In the genomic region with DNA sequence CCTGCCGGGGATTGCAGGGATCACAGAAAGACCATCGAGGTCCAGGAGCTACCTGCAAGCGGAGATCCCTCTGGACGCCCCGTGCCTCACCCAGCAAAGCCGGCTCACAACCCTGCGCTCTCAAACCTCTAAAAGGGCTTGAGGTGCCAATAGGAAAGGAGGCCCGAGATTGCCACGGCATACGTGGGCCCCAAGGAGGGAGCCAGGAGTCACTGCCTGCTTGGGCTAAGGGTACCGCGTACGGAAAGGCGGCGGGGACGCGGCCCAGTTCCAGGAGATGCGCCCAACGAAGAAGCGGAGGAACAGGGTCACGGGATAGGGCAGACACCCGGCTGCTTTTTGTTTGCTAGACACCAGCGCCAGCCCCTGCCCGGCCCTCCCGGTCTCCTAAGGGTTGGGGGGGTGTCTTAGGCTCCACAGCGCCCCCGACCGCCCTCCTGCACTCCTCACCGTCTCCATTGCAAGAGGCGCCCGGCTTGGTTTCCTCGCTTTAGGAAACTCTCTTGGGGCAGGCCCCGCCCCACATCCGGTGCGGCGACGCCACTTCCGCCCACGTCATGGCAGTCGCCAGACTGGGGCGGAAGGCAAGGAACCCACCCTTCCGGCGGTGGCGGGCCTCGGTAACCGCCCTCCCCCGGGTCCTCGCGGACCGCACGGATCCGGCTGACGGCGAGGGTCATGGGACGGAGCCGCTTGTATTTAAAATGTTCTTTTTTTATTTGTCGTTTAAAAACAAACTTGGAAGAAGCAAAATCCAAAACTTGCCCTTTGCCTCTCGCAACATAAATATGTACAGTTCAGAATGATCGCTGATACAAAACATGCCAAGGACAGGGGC, we compare ENCODE assay signal across 8 cellular contexts. TPM values are rescaled to one million over a fixed set of nuclear protein-coding genes. Genes with fewer than 3 reads are reported as not detected.
DNase-seq lines count a peak whose midpoint lies in the region; ATAC-seq and TF ChIP-seq lines count a peak whose summit lies in the region.

PRKAG1 (minus strand) TSS at position 495 of the 838 bp plus-strand sequence; CDS start at position 459, 36 bp downstream.

- CTCF ChIA-PET in CD4-positive, alpha-beta T cell (lab: Charles Lee): interaction anchor here (0.6 to 4.9 kb wide), 13 partner anchors 20 to 165 kb away, joined by 3 to 39 read pairs (median 5); partner anchors contain the start of genes ARF3 and WNT1

- H3K9me3 Mint-ChIP-seq in CD4-positive, alpha-beta T cell: no peaks in the 10 kb centered on the region

- peak within 1 kb of the TSS; percentile 64 to 98 (median 90) for H3K4me3 ChIP-seq in liver (ENCODE audit: low read depth in 1 of 3, low read length in 3 of 3)

- peaks cover 6 to 23% (median 17%) of the 10 kb centered on the region in 4 donors for H3K36me3 ChIP-seq in liver (ENCODE audit: control insufficient read depth in 4 of 4, insufficient read depth in 3 of 4, low read depth in 1 of 4, low read length in 3 of 4)

- TF ChIP-seq RAD21 in liver (IDR thresholded peaks at IDR 0.05): no peak

- no peaks in the 10 kb centered on the region for H3K9me3 ChIP-seq in CD4-positive, alpha-beta T cell (ENCODE audit: control insufficient read depth, low read length)
- H3K9me3 ChIP-seq in liver (ENCODE audit: control insufficient read depth in 4 of 4, low read length in 3 of 4): no peaks in the 10 kb centered on the region

- H3K4me1 Mint-ChIP-seq in CD4-positive, alpha-beta T cell (ENCODE audit: low read depth): peaks cover 50% of the 10 kb centered on the region

- peaks cover 4 to 16% (median 9%) of the 10 kb centered on the region in 4 donors for H3K4me1 ChIP-seq in liver (ENCODE audit: control insufficient read depth in 4 of 4, insufficient read depth in 4 of 4, low read length in 3 of 4)

- peak; percentile 90 for ATAC-seq in CD4-positive, alpha-beta T cell (ENCODE audit: poor library complexity)
- ATAC-seq in GM19397 (IDR thresholded peaks at IDR 0.05; ENCODE audit: unreplicated experiment) (peak; percentile 88), HG03571 (IDR thresholded peaks at IDR 0.05; ENCODE audit: unreplicated experiment) (peak; percentile 87)

- no peaks in the 10 kb centered on the region for H3K27me3 ChIP-seq in CD4-positive, alpha-beta T cell (ENCODE audit: control insufficient read depth, insufficient read depth, low read length)
- no peaks in the 10 kb centered on the region for H3K27me3 ChIP-seq in liver (ENCODE audit: control insufficient read depth in 4 of 4, insufficient read depth in 4 of 4, low read length in 3 of 4)

- H3K27ac Mint-ChIP-seq in CD4-positive, alpha-beta T cell: peak within 1 kb of the TSS; percentile 99

- H3K4me3 Mint-ChIP-seq in CD4-positive, alpha-beta T cell: peak within 1 kb of the TSS; percentile 97

- peak; percentile 94 to 98 (median 95) for DNase-seq in CD4-positive, alpha-beta T cell
- DNase-seq in NCI-H774 (lab: John Stamatoyannopoulos, UW): peak; percentile 97
- peak; percentile 93 to 95 for DNase-seq in activated CD4-positive, alpha-beta T cell treated with anti-CD3 and anti-CD28 coated beads, Interleukin-2, amount 50 U/mL, for 4 hours
- peak; percentile 91 to 98 for DNase-seq in dermis microvascular lymphatic vessel endothelial cell (ENCODE audit: low read depth in 2 of 2)
- DNase-seq in stimulated activated CD4-positive, alpha-beta T cell treated with anti-CD3 and anti-CD28 coated beads, Interleukin-4, amount 100 ng/mL, for 24 hours: peak; percentile 95

- peak within 1 kb of the TSS; percentile 94 for H3K27ac ChIP-seq in CD4-positive, alpha-beta T cell (ENCODE audit: low read depth, low read length)
- peak within 1 kb of the TSS; percentile 87 to 92 for H3K27ac ChIP-seq in liver (ENCODE audit: low read depth in 1 of 2, low read length in 2 of 2)

- peaks cover 74% of the 10 kb centered on the region for H3K36me3 Mint-ChIP-seq in CD4-positive, alpha-beta T cell (ENCODE audit: low read depth)

- peak within 1 kb of the TSS; percentile 96 to 97 for H3K9ac ChIP-seq in liver (ENCODE audit: low read depth in 1 of 2, low read length in 2 of 2)

- POLR2A ChIA-PET in CD4-positive, alpha-beta T cell (lab: Charles Lee): interaction anchor here (0.6 to 1.9 kb wide), 8 partner anchors 19 to 113 kb away, joined by 3 to 10 read pairs (median 3); partner anchors contain the start of genes ARF3, DDN, RHEBL1 and TUBA1B

- intact Hi-C loops in CD4-positive, alpha-beta T cell (cut with DNase I, micrococcal nuclease): loop anchor here in 1 of 2 experiments (1.0 to 2.0 kb wide), 3 partner anchors 22 to 166 kb away; partner anchors contain the start of gene DDX23

- under 1% methylated on average over 59 of the region's 59 CpGs for WGBS in liver

- H3K27me3 Mint-ChIP-seq in CD4-positive, alpha-beta T cell: no peaks in the 10 kb centered on the region

- peak; percentile 60 for TF ChIP-seq CTCF in CD4-positive, alpha-beta T cell (IDR thresholded peaks at IDR 0.05)
- no peak for TF ChIP-seq CTCF in liver (IDR thresholded peaks at IDR 0.05; ENCODE audit: low read depth, low read length, missing input control)

TF ChIP-seq in liver, 16 proteins besides CTCF, POLR2A, EP300 and RAD21:
- no peak for TF ChIP-seq JUND (IDR thresholded peaks at IDR 0.05)
- TF ChIP-seq YY1 (IDR thresholded peaks at IDR 0.05): peak; percentile 92
- TF ChIP-seq GABPA (IDR thresholded peaks at IDR 0.05 in 1 of 2, conservative IDR thresholded peaks at IDR 0.05 in 1 of 2): peak; percentile 96 to 99
- TF ChIP-seq FOXA2 (IDR thresholded peaks at IDR 0.05): no peak
- peak; percentile 32 for TF ChIP-seq MAX (IDR thresholded peaks at IDR 0.05)
- TF ChIP-seq HNF4A (conservative IDR thresholded peaks at IDR 0.05): peak in 1 of 2 donors; percentile 40
- peak; percentile 17 for TF ChIP-seq FOXA1 (IDR thresholded peaks at IDR 0.05)
- no peak for TF ChIP-seq RXRA (IDR thresholded peaks at IDR 0.05)
- TF ChIP-seq, protein P1, sequence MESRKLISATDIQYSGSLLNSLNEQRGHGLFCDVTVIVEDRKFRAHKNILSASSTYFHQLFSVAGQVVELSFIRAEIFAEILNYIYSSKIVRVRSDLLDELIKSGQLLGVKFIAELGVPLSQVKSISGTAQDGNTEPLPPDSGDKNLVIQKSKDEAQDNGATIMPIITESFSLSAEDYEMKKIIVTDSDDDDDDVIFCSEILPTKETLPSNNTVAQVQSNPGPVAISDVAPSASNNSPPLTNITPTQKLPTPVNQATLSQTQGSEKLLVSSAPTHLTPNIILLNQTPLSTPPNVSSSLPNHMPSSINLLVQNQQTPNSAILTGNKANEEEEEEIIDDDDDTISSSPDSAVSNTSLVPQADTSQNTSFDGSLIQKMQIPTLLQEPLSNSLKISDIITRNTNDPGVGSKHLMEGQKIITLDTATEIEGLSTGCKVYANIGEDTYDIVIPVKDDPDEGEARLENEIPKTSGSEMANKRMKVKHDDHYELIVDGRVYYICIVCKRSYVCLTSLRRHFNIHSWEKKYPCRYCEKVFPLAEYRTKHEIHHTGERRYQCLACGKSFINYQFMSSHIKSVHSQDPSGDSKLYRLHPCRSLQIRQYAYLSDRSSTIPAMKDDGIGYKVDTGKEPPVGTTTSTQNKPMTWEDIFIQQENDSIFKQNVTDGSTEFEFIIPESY (IDR thresholded peaks at IDR 0.05): peak; percentile 29
- peak; percentile 89 for TF ChIP-seq TAF1 (conservative IDR thresholded peaks at IDR 0.05)
- TF ChIP-seq EGR1 (IDR thresholded peaks at IDR 0.05; ENCODE audit: low read depth in 2 of 2): peak; percentile 71
- TF ChIP-seq NR2F2 (IDR thresholded peaks at IDR 0.05): no peak
- TF ChIP-seq, protein P2, sequence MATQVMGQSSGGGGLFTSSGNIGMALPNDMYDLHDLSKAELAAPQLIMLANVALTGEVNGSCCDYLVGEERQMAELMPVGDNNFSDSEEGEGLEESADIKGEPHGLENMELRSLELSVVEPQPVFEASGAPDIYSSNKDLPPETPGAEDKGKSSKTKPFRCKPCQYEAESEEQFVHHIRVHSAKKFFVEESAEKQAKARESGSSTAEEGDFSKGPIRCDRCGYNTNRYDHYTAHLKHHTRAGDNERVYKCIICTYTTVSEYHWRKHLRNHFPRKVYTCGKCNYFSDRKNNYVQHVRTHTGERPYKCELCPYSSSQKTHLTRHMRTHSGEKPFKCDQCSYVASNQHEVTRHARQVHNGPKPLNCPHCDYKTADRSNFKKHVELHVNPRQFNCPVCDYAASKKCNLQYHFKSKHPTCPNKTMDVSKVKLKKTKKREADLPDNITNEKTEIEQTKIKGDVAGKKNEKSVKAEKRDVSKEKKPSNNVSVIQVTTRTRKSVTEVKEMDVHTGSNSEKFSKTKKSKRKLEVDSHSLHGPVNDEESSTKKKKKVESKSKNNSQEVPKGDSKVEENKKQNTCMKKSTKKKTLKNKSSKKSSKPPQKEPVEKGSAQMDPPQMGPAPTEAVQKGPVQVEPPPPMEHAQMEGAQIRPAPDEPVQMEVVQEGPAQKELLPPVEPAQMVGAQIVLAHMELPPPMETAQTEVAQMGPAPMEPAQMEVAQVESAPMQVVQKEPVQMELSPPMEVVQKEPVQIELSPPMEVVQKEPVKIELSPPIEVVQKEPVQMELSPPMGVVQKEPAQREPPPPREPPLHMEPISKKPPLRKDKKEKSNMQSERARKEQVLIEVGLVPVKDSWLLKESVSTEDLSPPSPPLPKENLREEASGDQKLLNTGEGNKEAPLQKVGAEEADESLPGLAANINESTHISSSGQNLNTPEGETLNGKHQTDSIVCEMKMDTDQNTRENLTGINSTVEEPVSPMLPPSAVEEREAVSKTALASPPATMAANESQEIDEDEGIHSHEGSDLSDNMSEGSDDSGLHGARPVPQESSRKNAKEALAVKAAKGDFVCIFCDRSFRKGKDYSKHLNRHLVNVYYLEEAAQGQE (IDR thresholded peaks at IDR 0.05): peak; percentile 96
- TF ChIP-seq HNF4G (IDR thresholded peaks at IDR 0.05): no peak
- peak; percentile 66 for TF ChIP-seq SP1 (IDR thresholded peaks at IDR 0.05)
- TF ChIP-seq ATF3 (IDR thresholded peaks at IDR 0.05): no peak

RNA-seq across cellular contexts. Expression of gene PRKAG1, which starts in this region (rescaled TPM):
- total RNA-seq in CD4-positive, alpha-beta T cell: 10 to 100 TPM; 34.6 to 38.2 TPM
- total RNA-seq in dermis microvascular lymphatic vessel endothelial cell: 37.4 and 44.5 TPM in 2 replicates
- 10 to 100 TPM; 18.3 to 23.4 TPM for total RNA-seq in liver
- polyA plus RNA-seq in liver: 10 to 100 TPM; 15.5 to 31.5 TPM

Comparison
In these comparisons a context has a peak if more than half of its experiments do, and no peak if none do; other contexts are left out.
1. Peak in every context shown above with its lines: DNase-seq, ATAC-seq, H3K4me3 ChIP-seq and H3K27ac ChIP-seq.